ENCODE assay signal across 16 cellular contexts in the genomic region with DNA sequence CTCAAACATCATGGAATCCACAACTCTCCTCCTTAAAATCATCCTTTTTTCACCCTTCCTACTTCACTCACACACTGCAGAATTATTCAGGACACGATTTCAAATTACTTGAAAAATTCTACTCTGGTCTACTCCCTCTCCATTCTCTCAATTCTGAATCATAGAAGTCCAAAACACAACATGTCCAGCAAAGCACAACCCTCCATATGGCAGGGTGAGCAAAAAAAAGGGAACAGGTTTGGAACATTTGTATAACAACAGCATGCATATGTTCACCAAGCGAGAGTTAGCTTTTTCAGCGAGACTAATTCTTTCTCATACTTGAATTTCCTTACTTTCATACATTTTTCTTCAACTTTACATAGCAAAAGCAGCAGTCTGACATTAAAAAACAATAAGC.
DNase-seq lines count a peak whose midpoint lies in the region; ATAC-seq and FAIRE-seq lines count a peak whose summit lies in the region.
"Had no signal": no experiment of that assay in that cellular context is flagged by ENCODE, and none has a peak within 500 bp of the region (broad histone marks: within the 10 kb centered on the region; RNA-seq: fewer than 3 reads in every experiment).

No MANE protein-coding gene starts in this region.

- peaks cover 53% of the 10 kb centered on the region for H3K4me1 Mint-ChIP-seq in memory B cell

- H3K27me3 Mint-ChIP-seq in memory B cell = no peaks in the 10 kb centered on the region

- no peak overlapping the region for H3K4me3 Mint-ChIP-seq in memory B cell

- peak; percentile 12 for FAIRE-seq in GM18507 (lab: Jason Lieb, UNC)
- FAIRE-seq: GM12878 had no signal

- H3K27ac Mint-ChIP-seq in memory B cell = peak overlapping the region; percentile 53

- H3K27ac ChIP-seq in angular gyrus (ENCODE audit: low read depth, low read length) = peak overlapping the region; percentile 77
- H3K27ac ChIP-seq: C4-2B had no signal

- no peak for ATAC-seq in memory B cell (ENCODE audit: low read depth)
- ATAC-seq: GM12878, HCT116, Panc1 had no signal

- peaks cover 30% of the 10 kb centered on the region for H3K36me3 Mint-ChIP-seq in memory B cell

- no peaks in the 10 kb centered on the region for H3K9me3 Mint-ChIP-seq in memory B cell

- DNase-seq in NCI-H2171 treated with DMSO at 0.1 percent for 48 hours (lab: John Stamatoyannopoulos, UW) (peak; percentile 31), NCI-H2171 (lab: John Stamatoyannopoulos, UW) (no peak), GM18507 (ENCODE audit: extremely low spot score, insufficient read length, low read depth) (no peak), memory B cell (ENCODE audit: low spot score in 2 of 2) (no peak), 8988T (no peak), putamen (ENCODE audit: low spot score) (no peak), DMS79 treated with DMSO at 0.1 percent for 48 hours (lab: John Stamatoyannopoulos, UW) (no peak)
- DNase-seq: IMR-90, NCI-H1436 treated with DMSO at 0.1 percent for 48 hours, NCI-H2107, Right ventricle myocardium superior had no signal
